ENCODE assay signal across 21 cellular contexts in the genomic region with DNA sequence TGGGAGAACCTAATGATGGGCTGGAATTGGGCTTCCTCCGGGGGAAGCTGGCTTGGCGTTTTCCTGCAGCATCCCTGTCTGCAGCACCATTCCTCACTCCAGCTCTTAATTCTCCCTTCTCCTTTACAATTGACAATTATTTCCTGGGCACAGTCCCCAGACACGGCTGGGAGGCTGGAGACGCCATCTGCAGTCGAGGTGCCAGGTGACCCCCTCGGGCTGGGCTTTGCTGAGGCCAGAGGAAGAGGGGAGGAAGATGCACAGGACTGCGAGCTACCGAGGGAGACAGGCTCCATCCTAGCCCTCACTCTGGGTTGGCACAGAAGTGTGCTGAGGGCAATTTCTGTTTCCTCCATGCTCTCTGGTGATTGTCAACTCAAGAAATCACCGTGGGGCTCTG.
DNase-seq lines count a peak whose midpoint lies in the region; ATAC-seq and TF ChIP-seq lines count a peak whose summit lies in the region.
"Had no signal": no experiment of that assay in that cellular context is flagged by ENCODE, and none has a peak within 500 bp of the region (broad histone marks: within the 10 kb centered on the region; RNA-seq: fewer than 3 reads in every experiment).

No MANE protein-coding gene starts in this region.

- no peaks in the 10 kb centered on the region for H4K20me1 ChIP-seq in SK-N-SH (ENCODE audit: insufficient read depth)

- TF ChIP-seq RAD21 in SK-N-SH (IDR thresholded peaks at IDR 0.05; ENCODE audit: low read length), result no peak

- H3K27me3 ChIP-seq in SK-N-SH (ENCODE audit: insufficient read depth) (no peaks in the 10 kb centered on the region), spleen (replicated peaks in 1 of 7) (peaks cover 0 to 44% (median 0%) of the 10 kb centered on the region in 7 donors)
- H3K27me3 ChIP-seq: BE2C had no signal

- no peaks in the 10 kb centered on the region for H3K36me3 ChIP-seq in SK-N-SH (replicated peaks in 1 of 2; ENCODE audit: control insufficient read depth in 1 of 2, insufficient read depth in 2 of 2, low read length in 1 of 2)
- no peaks in the 10 kb centered on the region for H3K36me3 ChIP-seq in spleen
- H3K36me3 ChIP-seq: BE2C, MG63 had no signal

- in situ Hi-C loops in G401 (cut with HindIII; ENCODE audit: low sequenced_read_pairs), result no loop called here

- H3F3A ChIP-seq in SK-N-SH (replicated peaks; ENCODE audit: insufficient read depth), result peaks cover 9% of the 10 kb centered on the region

- DNase-seq in SK-N-SH (peak; percentile 50), G401 (ENCODE audit: low spot score) (peak; percentile 26), ecto neural progenitor cell (ENCODE audit: low spot score) (peak; percentile 29), sciatic nerve (ENCODE audit: low spot score) (peak; percentile 10), spleen (no peak), NCI-H2227 (lab: John Stamatoyannopoulos, UW; ENCODE audit: unreplicated experiment) (no peak)
- DNase-seq: BE2C; Calu3; CD8-positive, alpha-beta T cell; EL; IMR-90; Kasumi-1; MG63; NCI-H1048; NCI-H2171 treated with DMSO at 0.1 percent for 48 hours; NCI-H446 treated with DMSO at 0.1 percent for 48 hours; SHP77 treated with DMSO at 0.1 percent for 48 hours had no signal

- POLR2A ChIA-PET in SK-N-SH (lab: Yijun Ruan, JAX), result interaction anchor here (0.9 to 1.4 kb wide), 2 partner anchors 20 to 396 kb away, joined by 3 to 4 read pairs; no protein-coding TSS in a partner anchor

- H3K27ac ChIP-seq in SK-N-SH (ENCODE audit: low read depth in 2 of 2, low read length in 1 of 2) (peak overlapping the region in 1 of 2 experiments; percentile 93; a peak in 2 of 4 replicates), spleen (no peak overlapping the region)
- H3K27ac ChIP-seq: HL-60 had no signal

- TF ChIP-seq POLR2A in spleen (IDR thresholded peaks at IDR 0.05), result no peak

- CTCF ChIA-PET in SK-N-SH (lab: Yijun Ruan, JAX), result interaction anchor here (0.6 to 4.9 kb wide), 22 partner anchors 8 to 690 kb away, joined by 3 to 57 read pairs (median 5); partner anchors contain the start of gene PTPRU

- H3K79me2 ChIP-seq in SK-N-SH (ENCODE audit: insufficient read depth), result no peaks in the 10 kb centered on the region

- TF ChIP-seq CTCF in SK-N-SH (IDR thresholded peaks at IDR 0.05), result no peak
- TF ChIP-seq CTCF in spleen (IDR thresholded peaks at IDR 0.05 in 8 of 11, conservative IDR thresholded peaks at IDR 0.05 in 3 of 11), result no peak

- intact Hi-C loops in sciatic nerve (cut with DNase I), result no loop called here
- intact Hi-C loops in spleen (cut with DNase I; ENCODE audit: low total_unique reads), result no loop called here

- no peaks in the 10 kb centered on the region for H3K9me2 ChIP-seq in SK-N-SH

- H3K4me3 ChIP-seq in SK-N-SH (ENCODE audit: low read depth in 2 of 2, low read length in 1 of 2), result no peak overlapping the region
- no peak overlapping the region for H3K4me3 ChIP-seq in spleen
- H3K4me3 ChIP-seq: GM23338, MG63 had no signal

- 67% methylated on average over 9 of the region's 9 CpGs for WGBS in SK-N-SH (ENCODE audit: low lambda C conversion rate)
- WGBS in spleen, 5 donors, result 65 to 86% (median 70%) methylated on average over 3 to 9 of the region's 9 CpGs

- H2AFZ ChIP-seq in SK-N-SH (ENCODE audit: low read depth), result no peak overlapping the region
- H2AFZ ChIP-seq: GM23338 had no signal

- no peaks in the 10 kb centered on the region for H3K9me3 ChIP-seq in SK-N-SH
- H3K9me3 ChIP-seq in spleen, result peaks cover 0 to 3% (median 0%) of the 10 kb centered on the region in 8 donors
- H3K9me3 ChIP-seq: BE2C, MG63 had no signal

- ATAC-seq in SK-N-SH treated with all-trans-retinoic acid at 6 μM for 48 hours (no peak), sciatic nerve (no peak), GM18907 (IDR thresholded peaks at IDR 0.05; ENCODE audit: unreplicated experiment) (no peak)
- ATAC-seq: CD8-positive, alpha-beta T cell; GM23338 had no signal

- TF ChIP-seq EP300 in SK-N-SH (IDR thresholded peaks at IDR 0.05; ENCODE audit: borderline replicate concordance in 1 of 2, low read depth in 1 of 2, low read length in 1 of 2), result peak in 1 of 2 experiments; percentile 30; a peak in 1 of 4 replicates

- peaks cover 13 to 64% of the 10 kb centered on the region in 2 experiments for H3K4me1 ChIP-seq in SK-N-SH (ENCODE audit: control insufficient read depth in 1 of 2, insufficient read depth in 2 of 2, low read depth in 1 of 2, low read length in 1 of 2)
- peaks cover 0 to 26% (median 5%) of the 10 kb centered on the region in 6 donors for H3K4me1 ChIP-seq in spleen

- H3K9ac ChIP-seq in SK-N-SH, result no peak overlapping the region

- no peak overlapping the region for H3K4me2 ChIP-seq in SK-N-SH
- H3K4me2 ChIP-seq: GM23338 had no signal

TF ChIP-seq in SK-N-SH, 30 proteins besides CTCF, POLR2A, EP300 and RAD21:
- no peak for TF ChIP-seq JUND (IDR thresholded peaks at IDR 0.05)
- 0 out of 2 replicates have a peak, but pooled peaks have one; percentile 25 for TF ChIP-seq GATA2 (CRISPR knock-in tag; IDR thresholded peaks at IDR 0.05)

TF ChIP-seq in SK-N-SH treated with all-trans-retinoic acid at 6 μM for 48 hours, 23 proteins besides CTCF, POLR2A, EP300 and RAD21:
- TF ChIP-seq ZNF565 (CRISPR knock-in tag; conservative IDR thresholded peaks at IDR 0.05; ENCODE audit: low read depth), result no peak
- TF ChIP-seq ARNTL (CRISPR knock-in tag; IDR thresholded peaks at IDR 0.05; ENCODE audit: borderline replicate concordance, low read depth), result no peak
- no peak for TF ChIP-seq ZFP30 (CRISPR knock-in tag; IDR thresholded peaks at IDR 0.05)
- no peak for TF ChIP-seq OSR1 (CRISPR knock-in tag; IDR thresholded peaks at IDR 0.05)
- no peak for TF ChIP-seq CSDC2 (CRISPR knock-in tag; IDR thresholded peaks at IDR 0.05)
- no peak for TF ChIP-seq SNAI2 (CRISPR knock-in tag; IDR thresholded peaks at IDR 0.05)
- TF ChIP-seq TOX (CRISPR knock-in tag; IDR thresholded peaks at IDR 0.05; ENCODE audit: borderline replicate concordance), result no peak
- TF ChIP-seq, protein P1, sequence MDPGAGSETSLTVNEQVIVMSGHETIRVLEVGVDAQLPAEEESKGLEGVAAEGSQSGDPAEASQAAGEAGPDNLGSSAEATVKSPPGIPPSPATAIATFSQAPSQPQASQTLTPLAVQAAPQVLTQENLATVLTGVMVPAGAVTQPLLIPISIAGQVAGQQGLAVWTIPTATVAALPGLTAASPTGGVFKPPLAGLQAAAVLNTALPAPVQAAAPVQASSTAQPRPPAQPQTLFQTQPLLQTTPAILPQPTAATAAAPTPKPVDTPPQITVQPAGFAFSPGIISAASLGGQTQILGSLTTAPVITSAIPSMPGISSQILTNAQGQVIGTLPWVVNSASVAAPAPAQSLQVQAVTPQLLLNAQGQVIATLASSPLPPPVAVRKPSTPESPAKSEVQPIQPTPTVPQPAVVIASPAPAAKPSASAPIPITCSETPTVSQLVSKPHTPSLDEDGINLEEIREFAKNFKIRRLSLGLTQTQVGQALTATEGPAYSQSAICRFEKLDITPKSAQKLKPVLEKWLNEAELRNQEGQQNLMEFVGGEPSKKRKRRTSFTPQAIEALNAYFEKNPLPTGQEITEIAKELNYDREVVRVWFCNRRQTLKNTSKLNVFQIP (CRISPR knock-in tag; IDR thresholded peaks at IDR 0.05; ENCODE audit: borderline replicate concordance, low read depth), result no peak
- TF ChIP-seq ZNF8 (CRISPR knock-in tag; IDR thresholded peaks at IDR 0.05), result no peak
- no peak for TF ChIP-seq CREB5 (CRISPR knock-in tag; IDR thresholded peaks at IDR 0.05; ENCODE audit: low read depth)
- TF ChIP-seq ESRRG (CRISPR knock-in tag; IDR thresholded peaks at IDR 0.05), result no peak
- no peak for TF ChIP-seq ZC3H10 (CRISPR knock-in tag; IDR thresholded peaks at IDR 0.05)
- no peak for TF ChIP-seq ZNF70 (CRISPR knock-in tag; IDR thresholded peaks at IDR 0.05)
- TF ChIP-seq RARB (CRISPR knock-in tag; IDR thresholded peaks at IDR 0.05), result no peak
- TF ChIP-seq BACH2 (CRISPR knock-in tag; IDR thresholded peaks at IDR 0.05; ENCODE audit: borderline replicate concordance), result no peak
- no peak for TF ChIP-seq ISL1 (CRISPR knock-in tag; IDR thresholded peaks at IDR 0.05)

Comparison
In these comparisons a context has a peak if more than half of its experiments do, and no peak if none do; other contexts are left out.
1. DNase-seq: peak in SK-N-SH (single experiment), G401 (single experiment), ecto neural progenitor cell (single experiment) and sciatic nerve (single experiment); none in spleen (single experiment) and NCI-H2227 (single experiment).